In genomic region chr2:30955516-30956132, GRCh38 we compare ENCODE assay signal across 20 cellular contexts.
"Had no signal": no experiment of that assay in that cellular context is flagged by ENCODE, and none has a peak within 500 bp of the region (broad histone marks: within the 10 kb centered on the region; RNA-seq: fewer than 3 reads in every experiment).

No MANE protein-coding gene starts in this region.

- H3K27me3 ChIP-seq: gastrocnemius medialis, sigmoid colon, testis, tibial nerve, upper lobe of right lung had no signal

- ATAC-seq: gastrocnemius medialis, lower lobe of right lung, upper lobe of right lung had no signal

- H3K36me3 Mint-ChIP-seq: immature natural killer cell, memory B cell, mesothelial cell of epicardium had no signal

- H3K4me1 ChIP-seq: gastrocnemius medialis, left ventricle myocardium inferior, lower lobe of right lung, testis, tibial nerve, upper lobe of right lung had no signal

- DNase-seq: central memory CD4-positive, alpha-beta T cell; effector CD4-positive, alpha-beta T cell; gastrocnemius medialis; glutamatergic neuron; immature natural killer cell; left ventricle myocardium inferior; lower lobe of right lung; nephron progenitor cell; sigmoid colon; stimulated activated CD4-positive, alpha-beta T cell treated with anti-CD3 and anti-CD28 coated beads, Interleukin-12 subunit alpha, Interleukin-12 subunit beta, amount 100 ng/mL, for 4 hours; stimulated activated CD4-positive, alpha-beta T cell treated with anti-CD3 and anti-CD28 coated beads, Interleukin-2, amount 100 ng/mL, for 48 hours; testis; upper lobe of right lung had no signal

- H3K4me3 Mint-ChIP-seq: immature natural killer cell; memory B cell; mesothelial cell of epicardium; nephron progenitor cell; stimulated activated naive CD8-positive, alpha-beta T cell treated with anti-CD3 and anti-CD28 coated beads, Interleukin-15, Interleukin-2, amounts not matched to agents 100 ng/mL and 50 ng/mL, for 24 hours had no signal

- H3K27ac Mint-ChIP-seq: immature natural killer cell; memory B cell; mesothelial cell of epicardium; nephron progenitor cell; stimulated activated naive CD8-positive, alpha-beta T cell treated with anti-CD3 and anti-CD28 coated beads, Interleukin-15, Interleukin-2, amounts not matched to agents 100 ng/mL and 50 ng/mL, for 24 hours had no signal

- H3K4me1 Mint-ChIP-seq: immature natural killer cell, memory B cell had no signal

- H3K9me3 Mint-ChIP-seq: memory B cell; mesothelial cell of epicardium; nephron progenitor cell; stimulated activated naive CD8-positive, alpha-beta T cell treated with anti-CD3 and anti-CD28 coated beads, Interleukin-15, Interleukin-2, amounts not matched to agents 100 ng/mL and 50 ng/mL, for 24 hours had no signal

- H3K4me3 ChIP-seq: coronary artery, esophagus muscularis mucosa, gastrocnemius medialis, left ventricle myocardium inferior, lower lobe of right lung, sigmoid colon, skin epidermis, testis, tibial nerve, upper lobe of right lung had no signal

- H3K36me3 ChIP-seq: esophagus muscularis mucosa, gastrocnemius medialis, left ventricle myocardium inferior, lower lobe of right lung, sigmoid colon, tibial nerve, upper lobe of right lung had no signal

- H3K27me3 Mint-ChIP-seq: memory B cell; stimulated activated naive CD8-positive, alpha-beta T cell treated with anti-CD3 and anti-CD28 coated beads, Interleukin-15, Interleukin-2, amounts not matched to agents 100 ng/mL and 50 ng/mL, for 24 hours had no signal

- H3K9me3 ChIP-seq: esophagus muscularis mucosa, gastrocnemius medialis, left ventricle myocardium inferior, lower lobe of right lung, sigmoid colon, testis, tibial nerve, upper lobe of right lung had no signal

- H3K27ac ChIP-seq: coronary artery, esophagus muscularis mucosa, gastrocnemius medialis, left ventricle myocardium inferior, lower lobe of right lung, sigmoid colon, skin epidermis, testis, tibial nerve, upper lobe of right lung had no signal
